In the genomic region with DNA sequence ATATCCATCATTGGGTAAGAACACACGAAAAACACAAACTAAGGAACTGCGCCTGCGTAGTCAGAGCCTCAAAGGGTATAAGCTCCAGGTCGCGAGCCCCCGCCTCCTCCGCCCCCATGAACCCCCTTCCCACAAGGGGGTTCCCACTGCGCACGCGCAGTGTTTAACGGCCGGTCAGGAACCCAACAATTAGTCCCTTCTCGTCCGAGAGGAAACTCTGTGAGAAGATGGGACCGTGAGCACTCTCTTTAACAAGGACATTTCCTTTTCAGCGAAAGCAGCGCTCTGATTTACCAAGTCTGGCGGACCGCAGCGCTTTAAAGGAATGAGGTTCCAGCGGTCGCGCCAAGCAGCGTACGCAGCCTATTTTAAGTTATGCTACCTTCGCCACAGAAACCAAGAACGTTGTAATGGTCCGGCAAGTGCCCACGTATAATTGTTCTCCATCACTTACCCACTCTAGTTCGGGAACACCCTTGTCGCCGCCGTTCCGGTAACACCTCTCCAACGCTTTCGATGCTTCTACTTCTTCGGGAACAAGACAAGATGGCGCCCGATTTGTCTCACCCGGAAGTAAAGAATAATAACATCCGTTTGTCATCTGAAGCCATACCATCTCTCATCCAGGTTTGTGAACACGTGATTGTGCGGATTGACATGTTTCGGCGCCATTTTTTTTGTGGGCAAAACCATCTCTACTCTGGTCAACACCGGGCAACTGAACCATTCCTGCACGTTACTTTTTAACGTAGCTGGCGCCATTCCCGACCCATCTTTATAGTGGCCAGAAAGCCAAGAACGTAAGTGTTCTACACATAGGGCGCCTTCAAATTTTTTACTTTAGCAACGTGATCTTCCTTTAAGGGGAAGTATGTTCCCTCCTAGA, we compare ENCODE assay signal across 8 cellular contexts. TPM values are rescaled to one million over a fixed set of nuclear protein-coding genes. Genes with fewer than 3 reads are reported as not detected.
A peak's percentile ranks its signal among the peaks of the same experiment; 100 is the strongest.
DNase-seq lines count a peak whose midpoint lies in the region; ATAC-seq and TF ChIP-seq lines count a peak whose summit lies in the region.

A gene with protein sequence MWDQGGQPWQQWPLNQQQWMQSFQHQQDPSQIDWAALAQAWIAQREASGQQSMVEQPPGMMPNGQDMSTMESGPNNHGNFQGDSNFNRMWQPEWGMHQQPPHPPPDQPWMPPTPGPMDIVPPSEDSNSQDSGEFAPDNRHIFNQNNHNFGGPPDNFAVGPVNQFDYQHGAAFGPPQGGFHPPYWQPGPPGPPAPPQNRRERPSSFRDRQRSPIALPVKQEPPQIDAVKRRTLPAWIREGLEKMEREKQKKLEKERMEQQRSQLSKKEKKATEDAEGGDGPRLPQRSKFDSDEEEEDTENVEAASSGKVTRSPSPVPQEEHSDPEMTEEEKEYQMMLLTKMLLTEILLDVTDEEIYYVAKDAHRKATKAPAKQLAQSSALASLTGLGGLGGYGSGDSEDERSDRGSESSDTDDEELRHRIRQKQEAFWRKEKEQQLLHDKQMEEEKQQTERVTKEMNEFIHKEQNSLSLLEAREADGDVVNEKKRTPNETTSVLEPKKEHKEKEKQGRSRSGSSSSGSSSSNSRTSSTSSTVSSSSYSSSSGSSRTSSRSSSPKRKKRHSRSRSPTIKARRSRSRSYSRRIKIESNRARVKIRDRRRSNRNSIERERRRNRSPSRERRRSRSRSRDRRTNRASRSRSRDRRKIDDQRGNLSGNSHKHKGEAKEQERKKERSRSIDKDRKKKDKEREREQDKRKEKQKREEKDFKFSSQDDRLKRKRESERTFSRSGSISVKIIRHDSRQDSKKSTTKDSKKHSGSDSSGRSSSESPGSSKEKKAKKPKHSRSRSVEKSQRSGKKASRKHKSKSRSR (minus strand): TSS at position 548 of the 886 bp plus-strand sequence. CDS start 10,649 bp downstream, outside the sequence.

- no peak for TF ChIP-seq EP300 in gastroesophageal sphincter (IDR thresholded peaks at IDR 0.05)

- TF ChIP-seq CTCF in HFFc6 (IDR thresholded peaks at IDR 0.05) (no peak), NB4 (IDR thresholded peaks at IDR 0.05; ENCODE audit: low read depth, low read length) (no peak), gastroesophageal sphincter (IDR thresholded peaks at IDR 0.05) (no peak), neutrophil (IDR thresholded peaks at IDR 0.05) (no peak)

- peaks cover 25 to 69% (median 41%) of the 10 kb centered on the region in 3 donors for H3K4me1 ChIP-seq in gastroesophageal sphincter
- H3K4me1 ChIP-seq in neutrophil (ENCODE audit: control insufficient read depth in 1 of 2, insufficient read depth in 1 of 2, low read depth in 1 of 2, low read length in 1 of 2): peaks cover 24 to 28% of the 10 kb centered on the region in 2 experiments

- H3K4me1 Mint-ChIP-seq in HFFc6 (ENCODE audit: low read depth): peaks cover 63% of the 10 kb centered on the region
- H3K4me1 Mint-ChIP-seq in activated naive CD4-positive, alpha-beta T cell treated with anti-CD3 and anti-CD28 coated beads, Interleukin-2, amount 10 ng/mL, durations not matched to agents 7 days and 5 days: peaks cover 60% of the 10 kb centered on the region

- H3K27ac Mint-ChIP-seq in HFFc6: peak within 1 kb of the TSS; percentile 100
- H3K27ac Mint-ChIP-seq in activated naive CD4-positive, alpha-beta T cell treated with anti-CD3 and anti-CD28 coated beads, Interleukin-2, amount 10 ng/mL, durations not matched to agents 7 days and 5 days: peak within 1 kb of the TSS; percentile 100

- H3K27ac ChIP-seq in SK-N-MC (peak within 1 kb of the TSS; percentile 94), gastroesophageal sphincter (peak within 1 kb of the TSS; percentile 95 to 100 (median 98)), neutrophil (peak within 1 kb of the TSS; percentile 91), substantia nigra (ENCODE audit: low read depth, low read length, poor library complexity, severe bottlenecking) (peak within 1 kb of the TSS; percentile 99)

- peaks cover 4% of the 10 kb centered on the region; the same call in 1 of the 2 replicates for H3K27me3 Mint-ChIP-seq in HFFc6 (ENCODE audit: insufficient read depth)
- H3K27me3 Mint-ChIP-seq in activated naive CD4-positive, alpha-beta T cell treated with anti-CD3 and anti-CD28 coated beads, Interleukin-2, amount 10 ng/mL, durations not matched to agents 7 days and 5 days: no peaks in the 10 kb centered on the region

- peak; percentile 96 for DNase-seq in GM04503 (ENCODE audit: low read depth)
- peak; percentile 99 for DNase-seq in HFFc6
- DNase-seq in NB4 (ENCODE audit: low read depth): peak; percentile 99
- DNase-seq in SK-N-MC (ENCODE audit: low read depth, low spot score): peak; percentile 98
- peak; percentile 91 for DNase-seq in activated naive CD4-positive, alpha-beta T cell treated with anti-CD3 and anti-CD28 coated beads, Interleukin-2, amount 10 ng/mL, durations not matched to agents 7 days and 5 days
- peak; percentile 55 to 97 (median 87) for DNase-seq in substantia nigra (lab: John Stamatoyannopoulos, UW)

- H3K27me3 ChIP-seq in gastroesophageal sphincter: no peaks in the 10 kb centered on the region
- H3K27me3 ChIP-seq in neutrophil: no peaks in the 10 kb centered on the region

- H3K36me3 Mint-ChIP-seq in HFFc6 (ENCODE audit: low read depth): peaks cover 13% of the 10 kb centered on the region; the same call in 1 of the 2 replicates
- H3K36me3 Mint-ChIP-seq in activated naive CD4-positive, alpha-beta T cell treated with anti-CD3 and anti-CD28 coated beads, Interleukin-2, amount 10 ng/mL, durations not matched to agents 7 days and 5 days: peaks cover 32% of the 10 kb centered on the region

- H3K4me3 ChIP-seq in NB4 (ENCODE audit: low read depth, low read length) (peak within 1 kb of the TSS; percentile 98), SK-N-MC (peak within 1 kb of the TSS; percentile 89), gastroesophageal sphincter (peak within 1 kb of the TSS; percentile 70 to 88), neutrophil (ENCODE audit: low read depth in 1 of 2, low read length in 1 of 2) (peak within 1 kb of the TSS; percentile 76 to 95)

- H3K36me3 ChIP-seq in SK-N-MC (ENCODE audit: insufficient read depth, low read length) (peaks cover 31% of the 10 kb centered on the region), gastroesophageal sphincter (no peaks in the 10 kb centered on the region), neutrophil (peaks cover 5% of the 10 kb centered on the region)

- peak within 1 kb of the TSS; percentile 99 for H3K4me3 Mint-ChIP-seq in HFFc6
- peak within 1 kb of the TSS; percentile 93 for H3K4me3 Mint-ChIP-seq in activated naive CD4-positive, alpha-beta T cell treated with anti-CD3 and anti-CD28 coated beads, Interleukin-2, amount 10 ng/mL, durations not matched to agents 7 days and 5 days

- H3K9me3 ChIP-seq in SK-N-MC (ENCODE audit: low read depth, low read length) (no peaks in the 10 kb centered on the region), gastroesophageal sphincter (no peaks in the 10 kb centered on the region), neutrophil (no peaks in the 10 kb centered on the region)

- ATAC-seq in gastroesophageal sphincter: peak; percentile 97

- peak within 1 kb of the TSS; percentile 88 for H3K9ac ChIP-seq in SK-N-MC (ENCODE audit: insufficient read length)

- CTCF ChIA-PET in activated naive CD4-positive, alpha-beta T cell treated with anti-CD3 and anti-CD28 coated beads, Interleukin-2, amount 10 ng/mL, durations not matched to agents 7 days and 5 days (lab: Charles Lee): interaction anchor here (1.2 to 2.1 kb wide), 4 partner anchors 9 to 94 kb away, joined by 3 to 8 read pairs (median 6); no protein-coding TSS in a partner anchor

- H3K9me3 Mint-ChIP-seq in HFFc6: no peaks in the 10 kb centered on the region
- H3K9me3 Mint-ChIP-seq in activated naive CD4-positive, alpha-beta T cell treated with anti-CD3 and anti-CD28 coated beads, Interleukin-2, amount 10 ng/mL, durations not matched to agents 7 days and 5 days: no peaks in the 10 kb centered on the region

- 1% methylated on average over 14 to 41 of the region's 53 CpGs for WGBS in gastroesophageal sphincter (ENCODE audit: low coverage in 1 of 2), 2 donors

- peak; percentile 89 for TF ChIP-seq POLR2A in NB4 (IDR thresholded peaks at IDR 0.05; ENCODE audit: extremely low read depth, insufficient read length)
- peak in 1 of 2 donors; percentile 53 for TF ChIP-seq POLR2A in gastroesophageal sphincter (IDR thresholded peaks at IDR 0.05)

RNA-seq across cellular contexts. Expression of the gene that starts here (rescaled TPM):
- total RNA-seq in HFFc6 (2021; fragmentation: NEBNext Ultra II Directional; extraction: Animal tissue kit (Norgen Biotek cat#: 25700)): 10 to 100 TPM; 40.9 to 51.3 (median 45.2) TPM
- 100 to 1,000 TPM in 2 of 4 donors, 10 to 100 TPM in 2; 34.9 to 273 (median 87.9) TPM for total RNA-seq in gastroesophageal sphincter

Comparison
In these comparisons a context has a peak if more than half of its experiments do, and no peak if none do; other contexts are left out.
1. Peak in every context shown above with its lines: DNase-seq, ATAC-seq, H3K4me3 ChIP-seq and H3K27ac ChIP-seq.